Comparison of ENCODE assay signal across 11 cellular contexts in genomic region chr17:69466905-69467630, GRCh38. TPM values are rescaled to one million over a fixed set of nuclear protein-coding genes. Genes with fewer than 3 reads are reported as not detected.
DNase-seq lines count a peak whose midpoint lies in the region; ATAC-seq and TF ChIP-seq lines count a peak whose summit lies in the region.
"Had no signal": no experiment of that assay in that cellular context is flagged by ENCODE, and none has a peak within 500 bp of the region (broad histone marks: within the 10 kb centered on the region; RNA-seq: fewer than 3 reads in every experiment).

No MANE protein-coding gene starts in this region.

- H3K9me3 ChIP-seq in SJSA1 (replicated peaks) (no peaks in the 10 kb centered on the region; the same call in 1 of the 2 replicates), transverse colon (no peaks in the 10 kb centered on the region)

- TF ChIP-seq CTCF in foreskin keratinocyte (conservative IDR thresholded peaks at IDR 0.05) (no peak), transverse colon (IDR thresholded peaks at IDR 0.05) (no peak)

- H3K4me1 ChIP-seq in SJSA1 (replicated peaks) (peaks cover 21% of the 10 kb centered on the region), foreskin keratinocyte (no peaks in the 10 kb centered on the region), transverse colon (peaks cover 7 to 55% (median 23%) of the 10 kb centered on the region in 4 donors)

- intact Hi-C loops in transverse colon (cut with DNase I; ENCODE audit: low total_unique reads): no loop called here

- ATAC-seq in foreskin keratinocyte (peak; percentile 54), HG03342 (IDR thresholded peaks at IDR 0.05; ENCODE audit: unreplicated experiment) (no peak)
- ATAC-seq: activated naive CD4-positive, alpha-beta T cell treated with anti-CD3 and anti-CD28 coated beads, Interleukin-2, amount 50 U/mL, for 72 hours had no signal

- no peak for TF ChIP-seq POLR2A in transverse colon (IDR thresholded peaks at IDR 0.05)

- DNase-seq in NCI-H446 (lab: John Stamatoyannopoulos, UW) (peak; percentile 3 to 36), NCI-H446 treated with DMSO at 0.1 percent for 48 hours (lab: John Stamatoyannopoulos, UW) (no peak), SJSA1 (ENCODE audit: low read depth in 1 of 2, low spot score in 2 of 2) (peak in 1 of 2 experiments; percentile 59), foreskin keratinocyte (peak; percentile 6 to 35), retina (peak; percentile 77), OCI-M1 (lab: John Stamatoyannopoulos, UW) (no peak), transverse colon (no peak)
- DNase-seq: activated CD4-positive, CD25-positive, alpha-beta regulatory T cell; NCI-H69 had no signal

- TF ChIP-seq EP300 in transverse colon (IDR thresholded peaks at IDR 0.05; ENCODE audit: low read depth): no peak

- in situ Hi-C loops in transverse colon (cut with MboI; ENCODE audit: low pct_ligation_motif_present in 1 of 4, low pct_unique_long_range_greater_than_20kb in 1 of 4, low sequenced_read_pairs in 3 of 4): no loop called here

- 78 to 82% methylated on average over 3 of the region's 3 CpGs for WGBS in transverse colon (ENCODE audit: low coverage in 1 of 2), 2 donors

- peak overlapping the region; percentile 2; the same call in 1 of the 2 replicates for H3K27ac ChIP-seq in SJSA1
- H3K27ac ChIP-seq in foreskin keratinocyte: no peak overlapping the region
- peak overlapping the region in 1 of 4 donors; percentile 15 for H3K27ac ChIP-seq in transverse colon

- H3K36me3 ChIP-seq in SJSA1 (no peaks in the 10 kb centered on the region), transverse colon (no peaks in the 10 kb centered on the region)

- H3K27me3 ChIP-seq in SJSA1 (replicated peaks) (no peaks in the 10 kb centered on the region), foreskin keratinocyte (no peaks in the 10 kb centered on the region), transverse colon (no peaks in the 10 kb centered on the region)

- H3K4me3 ChIP-seq in SJSA1 (no peak overlapping the region), transverse colon (no peak overlapping the region)

RNA-seq across cellular contexts. Expression of gene MAP2K6, which starts 52.6 kb away (rescaled TPM):
- 1.4 and 2.1 TPM in 2 replicates for total RNA-seq in SJSA1 (2014; rRNA removed; shearing (Covaris generic))
- total RNA-seq in foreskin keratinocyte (0.46 and 0.61 TPM in 2 replicates), transverse colon (10 to 100 TPM; 16.1 to 50.7 (median 45.8) TPM)
- polyA plus RNA-seq in foreskin keratinocyte: 0.22 and 0.58 TPM in 2 replicates

Comparison
In these comparisons a context has a peak if more than half of its experiments do, and no peak if none do; other contexts are left out.
1. DNase-seq: peak in NCI-H446 (2 of 2), foreskin keratinocyte (2 of 2) and retina (single experiment); none in NCI-H446 treated with DMSO at 0.1 percent for 48 hours (single experiment), OCI-M1 (single experiment) and transverse colon (single experiment).